18 cellular contexts compared by ENCODE assay signal in genomic region chr4:181702864-181703263, GRCh38.
DNase-seq lines count a peak whose midpoint lies in the region; TF ChIP-seq lines count a peak whose summit lies in the region.
"Had no signal": no experiment of that assay in that cellular context is flagged by ENCODE, and none has a peak within 500 bp of the region (broad histone marks: within the 10 kb centered on the region; RNA-seq: fewer than 3 reads in every experiment).

No MANE protein-coding gene starts in this region.

- no peaks in the 10 kb centered on the region for H3K9me3 ChIP-seq in BE2C
- H3K9me3 ChIP-seq in trophoblast cell (ENCODE audit: insufficient read depth, low read depth, low read length): no peaks in the 10 kb centered on the region
- H3K9me3 ChIP-seq: A549, BLaER1 had no signal

- H3K79me2 ChIP-seq in trophoblast cell (ENCODE audit: control insufficient read depth, insufficient read depth, low read length, poor library complexity): no peaks in the 10 kb centered on the region

- no CpG with 5 or more reads among the region's 9 CpGs for WGBS in trophoblast cell (ENCODE audit: extremely low coverage, insufficient coverage, insufficient read length)

- no peak overlapping the region for H2BK12ac ChIP-seq in trophoblast cell (ENCODE audit: low read length)

- H3K18ac ChIP-seq in trophoblast cell (ENCODE audit: low read length): no peak overlapping the region

- no peak overlapping the region for H4K12ac ChIP-seq in trophoblast cell (ENCODE audit: low read depth, low read length)

- H3K4me2 ChIP-seq in trophoblast cell (ENCODE audit: low read length): no peak overlapping the region
- H3K4me2 ChIP-seq: A549, BLaER1 had no signal

- no peak overlapping the region for H3K4ac ChIP-seq in trophoblast cell (ENCODE audit: low read depth, low read length)

- no peak overlapping the region for H4K91ac ChIP-seq in trophoblast cell (ENCODE audit: low read depth, low read length)

- H2AFZ ChIP-seq in trophoblast cell (ENCODE audit: insufficient read depth, low read length, poor library complexity): no peak overlapping the region

- H3K4me3 ChIP-seq in BE2C (ENCODE audit: low read depth, low read length) (peak overlapping the region; percentile 26), trophoblast cell (ENCODE audit: low read depth, low read length) (no peak overlapping the region)
- H3K4me3 ChIP-seq: A549, BLaER1, GM12878 had no signal

- no peak overlapping the region for H2BK120ac ChIP-seq in trophoblast cell (ENCODE audit: insufficient read depth, low read length, poor library complexity)

- H3K4me1 ChIP-seq in BE2C: no peaks in the 10 kb centered on the region
- no peaks in the 10 kb centered on the region for H3K4me1 ChIP-seq in trophoblast cell (ENCODE audit: control insufficient read depth in 1 of 2, insufficient read depth in 2 of 2, low read length in 2 of 2)
- H3K4me1 ChIP-seq: A549, BLaER1 had no signal

- no peak overlapping the region for H2AK5ac ChIP-seq in trophoblast cell (ENCODE audit: low read length)

- peak overlapping the region; percentile 18 for H3K9ac ChIP-seq in trophoblast cell (ENCODE audit: low read length)
- H3K9ac ChIP-seq: BLaER1 had no signal

- intact Hi-C loops in posterior cingulate gyrus (cut with DNase I): no loop called here

- DNase-seq in DMS153 (lab: John Stamatoyannopoulos, UW) (peak; percentile 16), DMS153 treated with DMSO at 0.1 percent for 48 hours (lab: John Stamatoyannopoulos, UW; ENCODE audit: unreplicated experiment) (no peak), BE2C (peak; percentile 46), NCI-H69 (lab: John Stamatoyannopoulos, UW) (peak; percentile 81), trophoblast cell (no peak), T-helper 1 cell (no peak), posterior cingulate gyrus (no peak), NCI-H345 (lab: John Stamatoyannopoulos, UW) (no peak)
- DNase-seq: AML-193; CD4-positive, alpha-beta memory T cell; DMS53; DND-41; EL; H9 had no signal

- H3K23ac ChIP-seq in trophoblast cell (ENCODE audit: low read length): peak overlapping the region; percentile 46

- no peak overlapping the region for H4K8ac ChIP-seq in trophoblast cell (ENCODE audit: low read depth, low read length)

- H3K14ac ChIP-seq in trophoblast cell (ENCODE audit: low read length): no peak overlapping the region

- TF ChIP-seq CTCF in BE2C (IDR thresholded peaks at IDR 0.05; ENCODE audit: low read depth, low read length): no peak

- H3K79me1 ChIP-seq in trophoblast cell (ENCODE audit: low read length): no peaks in the 10 kb centered on the region

- H3K36me3 ChIP-seq in BE2C (no peaks in the 10 kb centered on the region), trophoblast cell (ENCODE audit: control insufficient read depth in 1 of 2, insufficient read depth in 2 of 2, low read length in 2 of 2) (no peaks in the 10 kb centered on the region)
- H3K36me3 ChIP-seq: BLaER1 had no signal

- no peak overlapping the region for H2BK5ac ChIP-seq in trophoblast cell (ENCODE audit: low read depth, low read length, poor library complexity)

- H3K27me3 ChIP-seq in BE2C: no peaks in the 10 kb centered on the region
- no peaks in the 10 kb centered on the region for H3K27me3 ChIP-seq in trophoblast cell (ENCODE audit: insufficient read depth, low read length)
- H3K27me3 ChIP-seq: BLaER1 had no signal

- H3K27ac ChIP-seq in trophoblast cell (ENCODE audit: low read depth, low read length): no peak overlapping the region
- H3K27ac ChIP-seq: 22Rv1, A549, BLaER1 had no signal

Comparison
In these comparisons a context has a peak if more than half of its experiments do, and no peak if none do; other contexts are left out.
1. DNase-seq: peak in DMS153 (single experiment), BE2C (single experiment) and NCI-H69 (single experiment); none in DMS153 treated with DMSO at 0.1 percent for 48 hours (single experiment), trophoblast cell (0 of 2), T-helper 1 cell (0 of 5), posterior cingulate gyrus (0 of 10) and NCI-H345 (single experiment).